Comparison of ENCODE assay signal across 10 cellular contexts in the genomic region with DNA sequence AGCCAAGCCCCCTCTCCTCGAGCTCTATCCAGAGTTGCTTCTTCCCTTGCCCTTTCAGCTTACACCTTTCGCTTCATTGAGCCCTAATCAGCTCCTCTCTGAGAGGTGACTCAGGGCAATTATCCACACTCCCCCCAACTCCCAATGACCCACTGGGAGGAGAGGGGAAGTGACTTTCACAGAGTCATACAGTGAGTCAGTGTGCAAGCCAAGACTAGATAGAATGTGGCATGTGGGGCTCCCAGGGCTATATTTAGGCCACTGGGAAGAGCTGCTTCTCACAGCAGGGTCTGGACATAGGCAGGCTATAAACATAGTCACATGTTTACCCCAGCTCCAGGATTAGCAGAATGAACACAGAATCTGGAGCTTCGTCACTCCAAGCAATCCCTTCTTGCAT. TPM values are rescaled to one million over a fixed set of nuclear protein-coding genes. Genes with fewer than 3 reads are reported as not detected.
DNase-seq lines count a peak whose midpoint lies in the region; ATAC-seq and TF ChIP-seq lines count a peak whose summit lies in the region.
"Had no signal": no experiment of that assay in that cellular context is flagged by ENCODE, and none has a peak within 500 bp of the region (broad histone marks: within the 10 kb centered on the region; RNA-seq: fewer than 3 reads in every experiment).

No MANE protein-coding gene starts in this region.

- no peak overlapping the region for H3K4me2 ChIP-seq in Karpas-422 (ENCODE audit: low read depth, low read length, poor library complexity, severe bottlenecking)
- H3K4me2 ChIP-seq: KMS-11 had no signal

- H4K20me1 ChIP-seq in Karpas-422 (ENCODE audit: insufficient read depth, low read depth, low read length), result no peaks in the 10 kb centered on the region

- no peaks in the 10 kb centered on the region for H3K79me2 ChIP-seq in Karpas-422 (ENCODE audit: low read length)

- no peaks in the 10 kb centered on the region for H3K9me2 ChIP-seq in Karpas-422 (replicated peaks; ENCODE audit: insufficient read depth, low read length)

- no peaks in the 10 kb centered on the region for H3K4me1 ChIP-seq in Karpas-422 (ENCODE audit: low read length)

- H3K36me3 ChIP-seq in WERI-Rb-1, result no peaks in the 10 kb centered on the region
- no peaks in the 10 kb centered on the region for H3K36me3 ChIP-seq in Karpas-422 (ENCODE audit: insufficient read depth, low read length)

- DNase-seq in AG08395 (ENCODE audit: low spot score) (peak; percentile 96), HS-5 (ENCODE audit: low read depth) (peak; percentile 92), WERI-Rb-1 (peak; percentile 23), iris pigment epithelial cell (ENCODE audit: low read depth) (peak; percentile 44), Karpas-422 (no peak), activated gamma-delta T cell treated with Interleukin-2 at 50 U/mL for 16 hours (no peak)
- DNase-seq: DMS79 treated with DMSO at 0.1 percent for 48 hours had no signal

- no peak overlapping the region for H3K9ac ChIP-seq in Karpas-422 (ENCODE audit: low read length)
- H3K9ac ChIP-seq: KMS-11 had no signal

- H3K9me3 ChIP-seq in WERI-Rb-1 (ENCODE audit: severe bottlenecking), result no peaks in the 10 kb centered on the region
- no peaks in the 10 kb centered on the region for H3K9me3 ChIP-seq in Karpas-422 (ENCODE audit: low read length)

- H3K27ac ChIP-seq in WERI-Rb-1, result peak overlapping the region; percentile 31
- H3K27ac ChIP-seq in Karpas-422 (ENCODE audit: low read length), result no peak overlapping the region
- H3K27ac ChIP-seq: KMS-11 had no signal

- no peak for TF ChIP-seq CTCF in WERI-Rb-1 (IDR thresholded peaks at IDR 0.05; ENCODE audit: low read depth, low read length)

- no peak overlapping the region for H2AFZ ChIP-seq in Karpas-422 (ENCODE audit: low read length)

- no peak for ATAC-seq in HG03521 (IDR thresholded peaks at IDR 0.05; ENCODE audit: unreplicated experiment)
- no peak for ATAC-seq in HG02884 (IDR thresholded peaks at IDR 0.05; ENCODE audit: unreplicated experiment)

- no peak overlapping the region for H3K4me3 ChIP-seq in WERI-Rb-1 (ENCODE audit: low read depth, low read length)
- H3K4me3 ChIP-seq in Karpas-422 (ENCODE audit: low read length), result no peak overlapping the region

- H3K27me3 ChIP-seq in WERI-Rb-1 (ENCODE audit: insufficient read depth, low read depth, severe bottlenecking) (no peaks in the 10 kb centered on the region), Karpas-422 (ENCODE audit: low read length) (no peaks in the 10 kb centered on the region)

RNA-seq across cellular contexts. Expression of a gene that starts 57.4 kb away (rescaled TPM):
- not detected in 2 replicates for total RNA-seq in Karpas-422 (2014; rRNA removed; shearing (Covaris generic); ENCODE audit: low replicate concordance)

Comparison
In these comparisons a context has a peak if more than half of its experiments do, and no peak if none do; other contexts are left out.
1. DNase-seq: peak in AG08395 (single experiment), HS-5 (single experiment), WERI-Rb-1 (single experiment) and iris pigment epithelial cell (single experiment); none in Karpas-422 (single experiment) and activated gamma-delta T cell treated with Interleukin-2 at 50 U/mL for 16 hours (single experiment).